1 cellular context compared by ENCODE assay signal in genomic region chr5:126998201-126998631, GRCh38.
TF ChIP-seq lines count a peak whose summit lies in the region.

No MANE protein-coding gene starts in this region.

TF ChIP-seq in K562, 482 proteins besides CTCF, POLR2A, EP300 and RAD21 (continued from another document and continues in another):
- TF ChIP-seq MNT (conservative IDR thresholded peaks at IDR 0.05) (peak in 1 of 2 experiments; percentile 72), MTA3 (IDR thresholded peaks at IDR 0.05; ENCODE audit: borderline replicate concordance) (peak; percentile 63; the same call in 1 of the 2 replicates), NRF1 (conservative IDR thresholded peaks at IDR 0.05 in 1 of 2, IDR thresholded peaks at IDR 0.05 in 1 of 2) (0 out of 4 replicates have a peak, but pooled peaks of 1 of the 2 experiments have one; percentile 23), CTBP1 (IDR thresholded peaks at IDR 0.05; ENCODE audit: borderline replicate concordance) (0 out of 2 replicates have a peak, but pooled peaks have one; percentile 36), ZNF197 (CRISPR knock-in tag; IDR thresholded peaks at IDR 0.05; ENCODE audit: low read depth) (no peak), TAL1 (IDR thresholded peaks at IDR 0.05) (peak; percentile 72), ATF7 (IDR thresholded peaks at IDR 0.05) (0 out of 2 replicates have a peak, but pooled peaks have one; percentile 26), ZKSCAN1 (IDR thresholded peaks at IDR 0.05; ENCODE audit: low read depth, low read length) (no peak), L3MBTL2 (IDR thresholded peaks at IDR 0.05) (peak; percentile 46; the same call in 1 of the 2 replicates), MYC (IDR thresholded peaks at IDR 0.05; ENCODE audit: low read depth, low read length) (peak; percentile 78), MYC (CRISPR knock-in tag; IDR thresholded peaks at IDR 0.05; ENCODE audit: borderline replicate concordance, low read depth) (no peak), SMARCC2 (IDR thresholded peaks at IDR 0.05; ENCODE audit: low read depth) (peak; percentile 73; the same call in 1 of the 2 replicates), HDAC2 (IDR thresholded peaks at IDR 0.05) (0 out of 2 replicates have a peak, but pooled peaks have one; percentile 27), ZNF41 (CRISPR knock-in tag; conservative IDR thresholded peaks at IDR 0.05) (0 out of 2 replicates have a peak, but pooled peaks have one; percentile 4), ATF4 (CRISPR knock-in tag; IDR thresholded peaks at IDR 0.05) (0 out of 2 replicates have a peak, but pooled peaks have one; percentile 34), MAZ (CRISPR knock-in tag; conservative IDR thresholded peaks at IDR 0.05 in 1 of 2, IDR thresholded peaks at IDR 0.05 in 1 of 2) (peak; percentile 40 to 57; a peak in 3 of 4 replicates), NUFIP1 (IDR thresholded peaks at IDR 0.05; ENCODE audit: partially characterized antibody) (no peak), NFE2L1 (tag; IDR thresholded peaks at IDR 0.05; ENCODE audit: borderline replicate concordance, low read depth) (no peak), GATAD2A (IDR thresholded peaks at IDR 0.05) (peak; percentile 46; the same call in 1 of the 2 replicates), SMAD4 (CRISPR knock-in tag; conservative IDR thresholded peaks at IDR 0.05) (peak; percentile 51; the same call in 1 of the 2 replicates), SMARCE1 (IDR thresholded peaks at IDR 0.05) (peak; percentile 81), CBFA2T3 (IDR thresholded peaks at IDR 0.05) (peak; percentile 76), SMARCA4 (IDR thresholded peaks at IDR 0.05) (peak; percentile 90), TEAD1 (CRISPR knock-in tag; IDR thresholded peaks at IDR 0.05) (0 out of 4 replicates have a peak, but pooled peaks of 1 of the 2 experiments have one; percentile 5), TAF1 (IDR thresholded peaks at IDR 0.05; ENCODE audit: control insufficient read depth, extremely low read depth, insufficient read depth, low read length, severe bottlenecking) (no peak), ESRRB (CRISPR knock-in tag; IDR thresholded peaks at IDR 0.05; ENCODE audit: borderline replicate concordance) (no peak), ZNF707 (CRISPR knock-in tag; conservative IDR thresholded peaks at IDR 0.05) (peak; percentile 74), SUPT5H (IDR thresholded peaks at IDR 0.05) (no peak), MAX (CRISPR knock-in tag; IDR thresholded peaks at IDR 0.05) (peak; percentile 20; the same call in 1 of the 2 replicates), ZNF263 (CRISPR knock-in tag; IDR thresholded peaks at IDR 0.05; ENCODE audit: borderline replicate concordance) (no peak), HDAC1 (IDR thresholded peaks at IDR 0.05) (peak in 1 of 2 experiments; percentile 61; a peak in 1 of 4 replicates), MEF2A (IDR thresholded peaks at IDR 0.05; ENCODE audit: control insufficient read depth, low read depth, low read length) (no peak), JUND (IDR thresholded peaks at IDR 0.05; ENCODE audit: borderline replicate concordance, low read depth, low read length) (no peak), JUND (tag; IDR thresholded peaks at IDR 0.05; ENCODE audit: borderline replicate concordance, low read depth, low read length) (peak; percentile 59; the same call in 2 of the 3 replicates), SOX6 (IDR thresholded peaks at IDR 0.05) (peak; percentile 50; the same call in 1 of the 2 replicates), CREM (IDR thresholded peaks at IDR 0.05; ENCODE audit: low read depth) (0 out of 2 replicates have a peak, but pooled peaks have one; percentile 12), RFX1 (IDR thresholded peaks at IDR 0.05) (no peak), FOXK2 (conservative IDR thresholded peaks at IDR 0.05 in 1 of 2, IDR thresholded peaks at IDR 0.05 in 1 of 2; ENCODE audit: low read depth in 2 of 2) (peak in 1 of 2 experiments; percentile 49; a peak in 2 of 4 replicates), MYNN (IDR thresholded peaks at IDR 0.05) (peak; percentile 61; the same call in 1 of the 2 replicates), MYNN (CRISPR knock-in tag; IDR thresholded peaks at IDR 0.05) (no peak), FOXJ3 (CRISPR knock-in tag; IDR thresholded peaks at IDR 0.05) (no peak), NCOR1 (IDR thresholded peaks at IDR 0.05) (peak; percentile 16; the same call in 1 of the 2 replicates), DPF2 (IDR thresholded peaks at IDR 0.05) (peak; percentile 91), HIVEP1 (CRISPR knock-in tag; IDR thresholded peaks at IDR 0.05) (no peak), WHSC1 (IDR thresholded peaks at IDR 0.05; ENCODE audit: low read length) (no peak), NFRKB (IDR thresholded peaks at IDR 0.05; ENCODE audit: low read depth) (0 out of 2 replicates have a peak, but pooled peaks have one; percentile 63), NFE2 (IDR thresholded peaks at IDR 0.05; ENCODE audit: low read depth) (peak; percentile 77), NCOA6 (IDR thresholded peaks at IDR 0.05) (no peak), RBBP5 (IDR thresholded peaks at IDR 0.05; ENCODE audit: borderline replicate concordance, insufficient read depth, low read length, poor library complexity, severe bottlenecking) (peak; percentile 42), ZNF764 (CRISPR knock-in tag; IDR thresholded peaks at IDR 0.05; ENCODE audit: low read depth) (0 out of 2 replicates have a peak, but pooled peaks have one; percentile 11), ARNT (IDR thresholded peaks at IDR 0.05) (peak in 1 of 2 experiments; percentile 59; a peak in 1 of 4 replicates)
- TF ChIP-seq, protein P1, sequence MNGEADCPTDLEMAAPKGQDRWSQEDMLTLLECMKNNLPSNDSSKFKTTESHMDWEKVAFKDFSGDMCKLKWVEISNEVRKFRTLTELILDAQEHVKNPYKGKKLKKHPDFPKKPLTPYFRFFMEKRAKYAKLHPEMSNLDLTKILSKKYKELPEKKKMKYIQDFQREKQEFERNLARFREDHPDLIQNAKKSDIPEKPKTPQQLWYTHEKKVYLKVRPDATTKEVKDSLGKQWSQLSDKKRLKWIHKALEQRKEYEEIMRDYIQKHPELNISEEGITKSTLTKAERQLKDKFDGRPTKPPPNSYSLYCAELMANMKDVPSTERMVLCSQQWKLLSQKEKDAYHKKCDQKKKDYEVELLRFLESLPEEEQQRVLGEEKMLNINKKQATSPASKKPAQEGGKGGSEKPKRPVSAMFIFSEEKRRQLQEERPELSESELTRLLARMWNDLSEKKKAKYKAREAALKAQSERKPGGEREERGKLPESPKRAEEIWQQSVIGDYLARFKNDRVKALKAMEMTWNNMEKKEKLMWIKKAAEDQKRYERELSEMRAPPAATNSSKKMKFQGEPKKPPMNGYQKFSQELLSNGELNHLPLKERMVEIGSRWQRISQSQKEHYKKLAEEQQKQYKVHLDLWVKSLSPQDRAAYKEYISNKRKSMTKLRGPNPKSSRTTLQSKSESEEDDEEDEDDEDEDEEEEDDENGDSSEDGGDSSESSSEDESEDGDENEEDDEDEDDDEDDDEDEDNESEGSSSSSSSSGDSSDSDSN (IDR thresholded peaks at IDR 0.05; ENCODE audit: borderline replicate concordance in 1 of 2, low read depth in 2 of 2, low read length in 2 of 2), result 0 out of 4 replicates have a peak, but pooled peaks of 1 of the 2 experiments have one; percentile 24
- TF ChIP-seq, protein P2, sequence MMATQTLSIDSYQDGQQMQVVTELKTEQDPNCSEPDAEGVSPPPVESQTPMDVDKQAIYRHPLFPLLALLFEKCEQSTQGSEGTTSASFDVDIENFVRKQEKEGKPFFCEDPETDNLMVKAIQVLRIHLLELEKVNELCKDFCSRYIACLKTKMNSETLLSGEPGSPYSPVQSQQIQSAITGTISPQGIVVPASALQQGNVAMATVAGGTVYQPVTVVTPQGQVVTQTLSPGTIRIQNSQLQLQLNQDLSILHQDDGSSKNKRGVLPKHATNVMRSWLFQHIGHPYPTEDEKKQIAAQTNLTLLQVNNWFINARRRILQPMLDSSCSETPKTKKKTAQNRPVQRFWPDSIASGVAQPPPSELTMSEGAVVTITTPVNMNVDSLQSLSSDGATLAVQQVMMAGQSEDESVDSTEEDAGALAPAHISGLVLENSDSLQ (IDR thresholded peaks at IDR 0.05), result no peak
- TF ChIP-seq, protein P3, sequence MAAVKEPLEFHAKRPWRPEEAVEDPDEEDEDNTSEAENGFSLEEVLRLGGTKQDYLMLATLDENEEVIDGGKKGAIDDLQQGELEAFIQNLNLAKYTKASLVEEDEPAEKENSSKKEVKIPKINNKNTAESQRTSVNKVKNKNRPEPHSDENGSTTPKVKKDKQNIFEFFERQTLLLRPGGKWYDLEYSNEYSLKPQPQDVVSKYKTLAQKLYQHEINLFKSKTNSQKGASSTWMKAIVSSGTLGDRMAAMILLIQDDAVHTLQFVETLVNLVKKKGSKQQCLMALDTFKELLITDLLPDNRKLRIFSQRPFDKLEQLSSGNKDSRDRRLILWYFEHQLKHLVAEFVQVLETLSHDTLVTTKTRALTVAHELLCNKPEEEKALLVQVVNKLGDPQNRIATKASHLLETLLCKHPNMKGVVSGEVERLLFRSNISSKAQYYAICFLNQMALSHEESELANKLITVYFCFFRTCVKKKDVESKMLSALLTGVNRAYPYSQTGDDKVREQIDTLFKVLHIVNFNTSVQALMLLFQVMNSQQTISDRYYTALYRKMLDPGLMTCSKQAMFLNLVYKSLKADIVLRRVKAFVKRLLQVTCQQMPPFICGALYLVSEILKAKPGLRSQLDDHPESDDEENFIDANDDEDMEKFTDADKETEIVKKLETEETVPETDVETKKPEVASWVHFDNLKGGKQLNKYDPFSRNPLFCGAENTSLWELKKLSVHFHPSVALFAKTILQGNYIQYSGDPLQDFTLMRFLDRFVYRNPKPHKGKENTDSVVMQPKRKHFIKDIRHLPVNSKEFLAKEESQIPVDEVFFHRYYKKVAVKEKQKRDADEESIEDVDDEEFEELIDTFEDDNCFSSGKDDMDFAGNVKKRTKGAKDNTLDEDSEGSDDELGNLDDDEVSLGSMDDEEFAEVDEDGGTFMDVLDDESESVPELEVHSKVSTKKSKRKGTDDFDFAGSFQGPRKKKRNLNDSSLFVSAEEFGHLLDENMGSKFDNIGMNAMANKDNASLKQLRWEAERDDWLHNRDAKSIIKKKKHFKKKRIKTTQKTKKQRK (IDR thresholded peaks at IDR 0.05; ENCODE audit: borderline replicate concordance, low read depth, low read length), result no peak
- TF ChIP-seq, protein P4, sequence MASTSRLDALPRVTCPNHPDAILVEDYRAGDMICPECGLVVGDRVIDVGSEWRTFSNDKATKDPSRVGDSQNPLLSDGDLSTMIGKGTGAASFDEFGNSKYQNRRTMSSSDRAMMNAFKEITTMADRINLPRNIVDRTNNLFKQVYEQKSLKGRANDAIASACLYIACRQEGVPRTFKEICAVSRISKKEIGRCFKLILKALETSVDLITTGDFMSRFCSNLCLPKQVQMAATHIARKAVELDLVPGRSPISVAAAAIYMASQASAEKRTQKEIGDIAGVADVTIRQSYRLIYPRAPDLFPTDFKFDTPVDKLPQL (IDR thresholded peaks at IDR 0.05; ENCODE audit: extremely low read depth, insufficient read length), result no peak
- TF ChIP-seq, protein P5, sequence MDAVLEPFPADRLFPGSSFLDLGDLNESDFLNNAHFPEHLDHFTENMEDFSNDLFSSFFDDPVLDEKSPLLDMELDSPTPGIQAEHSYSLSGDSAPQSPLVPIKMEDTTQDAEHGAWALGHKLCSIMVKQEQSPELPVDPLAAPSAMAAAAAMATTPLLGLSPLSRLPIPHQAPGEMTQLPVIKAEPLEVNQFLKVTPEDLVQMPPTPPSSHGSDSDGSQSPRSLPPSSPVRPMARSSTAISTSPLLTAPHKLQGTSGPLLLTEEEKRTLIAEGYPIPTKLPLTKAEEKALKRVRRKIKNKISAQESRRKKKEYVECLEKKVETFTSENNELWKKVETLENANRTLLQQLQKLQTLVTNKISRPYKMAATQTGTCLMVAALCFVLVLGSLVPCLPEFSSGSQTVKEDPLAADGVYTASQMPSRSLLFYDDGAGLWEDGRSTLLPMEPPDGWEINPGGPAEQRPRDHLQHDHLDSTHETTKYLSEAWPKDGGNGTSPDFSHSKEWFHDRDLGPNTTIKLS (IDR thresholded peaks at IDR 0.05; ENCODE audit: borderline replicate concordance, low read depth), result peak; percentile 69; the same call in 1 of the 2 replicates
- TF ChIP-seq, protein P6, sequence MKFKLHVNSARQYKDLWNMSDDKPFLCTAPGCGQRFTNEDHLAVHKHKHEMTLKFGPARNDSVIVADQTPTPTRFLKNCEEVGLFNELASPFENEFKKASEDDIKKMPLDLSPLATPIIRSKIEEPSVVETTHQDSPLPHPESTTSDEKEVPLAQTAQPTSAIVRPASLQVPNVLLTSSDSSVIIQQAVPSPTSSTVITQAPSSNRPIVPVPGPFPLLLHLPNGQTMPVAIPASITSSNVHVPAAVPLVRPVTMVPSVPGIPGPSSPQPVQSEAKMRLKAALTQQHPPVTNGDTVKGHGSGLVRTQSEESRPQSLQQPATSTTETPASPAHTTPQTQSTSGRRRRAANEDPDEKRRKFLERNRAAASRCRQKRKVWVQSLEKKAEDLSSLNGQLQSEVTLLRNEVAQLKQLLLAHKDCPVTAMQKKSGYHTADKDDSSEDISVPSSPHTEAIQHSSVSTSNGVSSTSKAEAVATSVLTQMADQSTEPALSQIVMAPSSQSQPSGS (CRISPR knock-in tag; IDR thresholded peaks at IDR 0.05), result no peak
- TF ChIP-seq, protein P7, sequence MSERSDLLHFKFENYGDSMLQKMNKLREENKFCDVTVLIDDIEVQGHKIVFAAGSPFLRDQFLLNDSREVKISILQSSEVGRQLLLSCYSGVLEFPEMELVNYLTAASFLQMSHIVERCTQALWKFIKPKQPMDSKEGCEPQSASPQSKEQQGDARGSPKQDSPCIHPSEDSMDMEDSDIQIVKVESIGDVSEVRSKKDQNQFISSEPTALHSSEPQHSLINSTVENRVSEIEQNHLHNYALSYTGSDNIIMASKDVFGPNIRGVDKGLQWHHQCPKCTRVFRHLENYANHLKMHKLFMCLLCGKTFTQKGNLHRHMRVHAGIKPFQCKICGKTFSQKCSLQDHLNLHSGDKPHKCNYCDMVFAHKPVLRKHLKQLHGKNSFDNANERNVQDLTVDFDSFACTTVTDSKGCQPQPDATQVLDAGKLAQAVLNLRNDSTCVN (CRISPR knock-in tag; IDR thresholded peaks at IDR 0.05), result no peak
